ENCODE assay signal across 13 cellular contexts in genomic region chr4:42167709-42168108, GRCh38. TPM values are rescaled to one million over a fixed set of nuclear protein-coding genes. Genes with fewer than 3 reads are reported as not detected.
DNase-seq lines count a peak whose midpoint lies in the region; ATAC-seq and TF ChIP-seq lines count a peak whose summit lies in the region.
"Had no signal": no experiment of that assay in that cellular context is flagged by ENCODE, and none has a peak within 500 bp of the region (broad histone marks: within the 10 kb centered on the region; RNA-seq: fewer than 3 reads in every experiment).

No MANE protein-coding gene starts in this region.

- H3K4me3 ChIP-seq in sigmoid colon (no peak overlapping the region), ovary (no peak overlapping the region)

- peaks cover 11% of the 10 kb centered on the region for H3K9me3 Mint-ChIP-seq in activated B cell treated with CpG ODN at 0.5 μM for 24 hours
- H3K9me3 Mint-ChIP-seq: central memory CD8-positive, alpha-beta T cell had no signal

- H3K36me3 Mint-ChIP-seq in activated B cell treated with CpG ODN at 0.5 μM for 24 hours (ENCODE audit: low read depth): peaks cover 3% of the 10 kb centered on the region

- H3K4me1 Mint-ChIP-seq in activated B cell treated with CpG ODN at 0.5 μM for 24 hours: peaks cover 11% of the 10 kb centered on the region
- H3K4me1 Mint-ChIP-seq: central memory CD8-positive, alpha-beta T cell had no signal

- intact Hi-C loops in activated B cell treated with CpG ODN at 0.5 μM for 24 hours (cut with micrococcal nuclease): loop anchor here (1.0 kb wide), 2 partner anchors 15 to 177 kb away; partner anchors contain the start of genes BEND4 and SLC30A9
- intact Hi-C loops in sigmoid colon (cut with DNase I): no loop called here
- intact Hi-C loops in ovary (cut with DNase I): no loop called here

- no peak overlapping the region for H3K27ac Mint-ChIP-seq in activated B cell treated with CpG ODN at 0.5 μM for 24 hours

- no peaks in the 10 kb centered on the region for H3K27me3 ChIP-seq in sigmoid colon
- no peaks in the 10 kb centered on the region for H3K27me3 ChIP-seq in ovary

- H3K4me1 ChIP-seq in sigmoid colon (no peaks in the 10 kb centered on the region), ovary (ENCODE audit: insufficient read depth) (no peaks in the 10 kb centered on the region)

- H3K36me3 ChIP-seq in sigmoid colon: no peaks in the 10 kb centered on the region
- H3K36me3 ChIP-seq in ovary: no peaks in the 10 kb centered on the region

- TF ChIP-seq POLR2A in sigmoid colon (IDR thresholded peaks at IDR 0.05) (no peak), ovary (IDR thresholded peaks at IDR 0.05) (no peak)

- H3K27ac ChIP-seq in sigmoid colon (no peak overlapping the region), ovary (no peak overlapping the region), caudate nucleus (ENCODE audit: low read depth, low read length) (no peak overlapping the region)
- H3K27ac ChIP-seq: HL-60 had no signal

- no peaks in the 10 kb centered on the region for H3K27me3 Mint-ChIP-seq in activated B cell treated with CpG ODN at 0.5 μM for 24 hours

- no peak for TF ChIP-seq CTCF in activated B cell treated with CpG ODN at 0.5 μM for 24 hours (IDR thresholded peaks at IDR 0.05)
- TF ChIP-seq CTCF in sigmoid colon (IDR thresholded peaks at IDR 0.05): no peak
- TF ChIP-seq CTCF in ovary (IDR thresholded peaks at IDR 0.05): no peak

- WGBS in sigmoid colon, 2 donors: 63 to 81% methylated on average over 5 of the region's 5 CpGs
- WGBS in ovary, 3 donors: 66 to 80% (median 69%) methylated on average over 5 of the region's 5 CpGs

- ATAC-seq in GM18861 (IDR thresholded peaks at IDR 0.05; ENCODE audit: unreplicated experiment) (peak; percentile 100), GM21515 (IDR thresholded peaks at IDR 0.05; ENCODE audit: unreplicated experiment) (peak; percentile 100), HG03103 (IDR thresholded peaks at IDR 0.05; ENCODE audit: low read depth, unreplicated experiment) (peak; percentile 100), activated B cell treated with CpG ODN at 0.5 μM for 24 hours (ENCODE audit: low read depth) (peak; percentile 97)

- no peaks in the 10 kb centered on the region for H3K9me3 ChIP-seq in sigmoid colon
- no peaks in the 10 kb centered on the region for H3K9me3 ChIP-seq in ovary

- CTCF ChIA-PET in activated B cell treated with CpG ODN at 0.5 μM for 24 hours (lab: Charles Lee): no interaction called here

- H3K4me3 Mint-ChIP-seq in activated B cell treated with CpG ODN at 0.5 μM for 24 hours: no peak overlapping the region
- H3K4me3 Mint-ChIP-seq: central memory CD8-positive, alpha-beta T cell had no signal

- POLR2A ChIA-PET in activated B cell treated with CpG ODN at 0.5 μM for 24 hours (lab: Charles Lee): no interaction called here

- DNase-seq in activated B cell treated with CpG ODN at 0.5 μM for 24 hours (no peak), sigmoid colon (no peak), NCI-H2196 (lab: John Stamatoyannopoulos, UW; ENCODE audit: unreplicated experiment) (no peak), ovary (no peak), caudate nucleus (lab: John Stamatoyannopoulos, UW) (no peak)
- DNase-seq: DND-41, NCI-H345, posterior cingulate gyrus had no signal

- TF ChIP-seq EP300 in sigmoid colon (IDR thresholded peaks at IDR 0.05) (no peak), ovary (IDR thresholded peaks at IDR 0.05) (no peak)

RNA-seq across cellular contexts. Expression of gene BEND4, which starts 15.3 kb away (rescaled TPM):
- total RNA-seq in activated B cell treated with CpG ODN at 0.5 μM for 24 hours (14.1 TPM in 2 replicates), sigmoid colon (1 to 10 TPM in 1 of 4 donors, under 1 TPM in 2, not detected in 1; 0.16 to 1.2 (median 0.36) TPM), ovary (under 1 TPM; 0.11 to 0.65 (median 0.26) TPM)
- polyA plus RNA-seq in sigmoid colon (under 1 TPM in 1 of 3 donors, not detected in 2; 0.67 TPM), ovary (under 1 TPM; 0.21 to 0.33 TPM)
